In genomic region chr2:19050354-19050753, GRCh38 we compare ENCODE assay signal across 18 cellular contexts.
"Had no signal": no experiment of that assay in that cellular context is flagged by ENCODE, and none has a peak within 500 bp of the region (broad histone marks: within the 10 kb centered on the region; RNA-seq: fewer than 3 reads in every experiment).

No MANE protein-coding gene starts in this region.

- H3K36me3 Mint-ChIP-seq: stimulated activated naive B cell treated with anti-CD40 and anti-IgM and Interleukin-4, amounts not matched to agents 10 μg/mL and 1 μg/mL and 100 μg/mL, for 72 hours had no signal

- H3K4me3 ChIP-seq: coronary artery, lower lobe of right lung, psoas muscle, right lobe of liver, thoracic aorta, tibial nerve, upper lobe of left lung had no signal

- H3K27me3 ChIP-seq: right lobe of liver, tibial nerve, upper lobe of left lung had no signal

- H3K4me1 Mint-ChIP-seq: natural killer cell; stimulated activated naive B cell treated with anti-CD40 and anti-IgM and Interleukin-4, amounts not matched to agents 10 μg/mL and 1 μg/mL and 100 μg/mL, for 72 hours had no signal

- H3K4me3 Mint-ChIP-seq: effector memory CD8-positive, alpha-beta T cell; natural killer cell; stimulated activated naive B cell treated with anti-CD40 and anti-IgM and Interleukin-4, amounts not matched to agents 10 μg/mL and 1 μg/mL and 100 μg/mL, for 72 hours; stimulated activated naive CD8-positive, alpha-beta T cell treated with anti-CD3 and anti-CD28 coated beads, Interleukin-15, Interleukin-2, amounts not matched to agents 100 ng/mL and 50 ng/mL, for 24 hours had no signal

- H3K27ac Mint-ChIP-seq: effector memory CD8-positive, alpha-beta T cell; natural killer cell; stimulated activated naive B cell treated with anti-CD40 and anti-IgM and Interleukin-4, amounts not matched to agents 10 μg/mL and 1 μg/mL and 100 μg/mL, for 72 hours; stimulated activated naive CD8-positive, alpha-beta T cell treated with anti-CD3 and anti-CD28 coated beads, Interleukin-15, Interleukin-2, amounts not matched to agents 100 ng/mL and 50 ng/mL, for 24 hours had no signal

- H3K27me3 Mint-ChIP-seq: effector memory CD8-positive, alpha-beta T cell; stimulated activated naive B cell treated with anti-CD40 and anti-IgM and Interleukin-4, amounts not matched to agents 10 μg/mL and 1 μg/mL and 100 μg/mL, for 72 hours; stimulated activated naive CD8-positive, alpha-beta T cell treated with anti-CD3 and anti-CD28 coated beads, Interleukin-15, Interleukin-2, amounts not matched to agents 100 ng/mL and 50 ng/mL, for 24 hours had no signal

- H3K27ac ChIP-seq: coronary artery, lower lobe of right lung, psoas muscle, right lobe of liver, thoracic aorta, tibial nerve, upper lobe of left lung had no signal

- DNase-seq: effector memory CD8-positive, alpha-beta T cell; left ventricle myocardium superior; lower lobe of right lung; natural killer cell; nucleus accumbens; posterior cingulate gyrus; psoas muscle; retina; right lobe of liver; small intestine; stimulated activated CD4-positive, alpha-beta T cell treated with anti-CD3 and anti-CD28 coated beads, Interleukin-15, amount 100 ng/mL, for 24 hours; stimulated activated CD4-positive, alpha-beta T cell treated with anti-CD3 and anti-CD28 coated beads, Interleukin-2, amount 100 ng/mL, for 48 hours; stimulated activated naive B cell treated with anti-CD40 and anti-IgM and Interleukin-4, amounts not matched to agents 10 μg/mL and 1 μg/mL and 100 μg/mL, for 72 hours; upper lobe of left lung had no signal

- ATAC-seq: effector memory CD8-positive, alpha-beta T cell; left ventricle myocardium superior; lower lobe of right lung; natural killer cell; psoas muscle; stimulated activated naive B cell treated with anti-CD40 and anti-IgM and Interleukin-4, amounts not matched to agents 10 μg/mL and 1 μg/mL and 100 μg/mL, for 72 hours had no signal

- H3K9me3 ChIP-seq: lower lobe of right lung, psoas muscle, right lobe of liver, thoracic aorta, tibial nerve, upper lobe of left lung had no signal

- H3K36me3 ChIP-seq: lower lobe of right lung, right lobe of liver, thoracic aorta, tibial nerve, upper lobe of left lung had no signal
